8 cellular contexts compared by ENCODE assay signal in genomic region chr13:31236211-31236786, GRCh38. TPM values are rescaled to one million over a fixed set of nuclear protein-coding genes. Genes with fewer than 3 reads are reported as not detected.
DNase-seq lines count a peak whose midpoint lies in the region; ATAC-seq and TF ChIP-seq lines count a peak whose summit lies in the region.

No MANE protein-coding gene starts in this region.

- DNase-seq in A673 (ENCODE audit: low spot score) (peak; percentile 64), NCI-H526 (lab: John Stamatoyannopoulos, UW) (peak; percentile 36 to 77), cerebellum (ENCODE audit: low spot score) (peak; percentile 6), lower lobe of right lung (no peak), NCI-H2029 treated with DMSO at 0.1 percent for 48 hours (lab: John Stamatoyannopoulos, UW) (no peak), activated gamma-delta T cell treated with Interleukin-2 at 50 U/mL for 16 hours (no peak)

- TF ChIP-seq CTCF in A673 (conservative IDR thresholded peaks at IDR 0.05; ENCODE audit: low read depth, low read length) (peak; percentile 88), GM12875 (IDR thresholded peaks at IDR 0.05; ENCODE audit: borderline replicate concordance, insufficient read depth, low read depth, low read length) (peak; percentile 27; the same call in 1 of the 2 replicates), lower lobe of right lung (IDR thresholded peaks at IDR 0.05) (peak; percentile 64)

- CTCF ChIA-PET in A673 (lab: Charles Lee): interaction anchor here (2.0 kb wide), 1 partner anchor 187 kb away, joined by 16 read pairs; no protein-coding TSS in a partner anchor

- intact Hi-C loops in A673 (cut with micrococcal nuclease; ENCODE audit: unreplicated experiment) (loop anchor here (1.0 to 10.0 kb wide), 2 partner anchors 188 to 509 kb away; no protein-coding TSS in a partner anchor), lower lobe of right lung (cut with DNase I) (no loop called here)

- H3K4me3 ChIP-seq in A673 (ENCODE audit: low read depth, low read length, poor library complexity, severe bottlenecking): no peak overlapping the region
- no peak overlapping the region for H3K4me3 ChIP-seq in GM12875 (ENCODE audit: low read depth, low read length)
- no peak overlapping the region for H3K4me3 ChIP-seq in lower lobe of right lung

- POLR2A ChIA-PET in A673 (lab: Charles Lee; ENCODE audit: low non-redundant PET): no interaction called here

- H3K4me1 ChIP-seq in A673 (ENCODE audit: insufficient read depth, low read length, poor library complexity, severe bottlenecking): no peaks in the 10 kb centered on the region
- no peaks in the 10 kb centered on the region for H3K4me1 ChIP-seq in lower lobe of right lung

- no peak overlapping the region for H3K27ac ChIP-seq in A673 (ENCODE audit: low read depth, low read length, poor library complexity, severe bottlenecking)
- H3K27ac ChIP-seq in lower lobe of right lung: no peak overlapping the region

- no peaks in the 10 kb centered on the region for H3K36me3 ChIP-seq in A673 (ENCODE audit: insufficient read depth, low read length, poor library complexity, severe bottlenecking)
- H3K36me3 ChIP-seq in lower lobe of right lung: no peaks in the 10 kb centered on the region

- H3K9me3 ChIP-seq in A673 (ENCODE audit: low read depth, low read length, poor library complexity, severe bottlenecking) (no peaks in the 10 kb centered on the region), lower lobe of right lung (no peaks in the 10 kb centered on the region)

- no peak for ATAC-seq in lower lobe of right lung
- no peak for ATAC-seq in HG02571 (IDR thresholded peaks at IDR 0.05; ENCODE audit: unreplicated experiment)

- H3K27me3 ChIP-seq in A673 (replicated peaks; ENCODE audit: insufficient read depth, low read depth, low read length, poor library complexity) (no peaks in the 10 kb centered on the region), lower lobe of right lung (ENCODE audit: low read depth) (no peaks in the 10 kb centered on the region)

- BruUV-seq in A673 (replicated peaks; lab: Mats Ljungman, UMichigan): no TSS peak

RNA-seq across cellular contexts. Expression of gene B3GLCT, which starts 36.5 kb away (rescaled TPM):
- total RNA-seq in A673 (2021) (8.5 and 9.6 TPM in 2 replicates), cerebellum (21.7 TPM), lower lobe of right lung (6.1 TPM)

Comparison
In these comparisons a context has a peak if more than half of its experiments do, and no peak if none do; other contexts are left out.
1. DNase-seq: peak in A673 (single experiment), NCI-H526 (2 of 2) and cerebellum (single experiment); none in lower lobe of right lung (single experiment), NCI-H2029 treated with DMSO at 0.1 percent for 48 hours (single experiment) and activated gamma-delta T cell treated with Interleukin-2 at 50 U/mL for 16 hours (single experiment).
2. CTCF ChIP-seq: peak in every context shown above with its lines; median percentile 88 in A673; 64 in lower lobe of right lung; 27 in GM12875.